Comparison of ENCODE assay signal across 15 cellular contexts in genomic region chr1:67274623-67275325, GRCh38. TPM values are rescaled to one million over a fixed set of nuclear protein-coding genes. Genes with fewer than 3 reads are reported as not detected.
DNase-seq lines count a peak whose midpoint lies in the region; ATAC-seq lines count a peak whose summit lies in the region.
"Had no signal": no experiment of that assay in that cellular context is flagged by ENCODE, and none has a peak within 500 bp of the region (broad histone marks: within the 10 kb centered on the region; RNA-seq: fewer than 3 reads in every experiment).

No MANE protein-coding gene starts in this region.

- H3K9me3 Mint-ChIP-seq in activated T-cell treated with anti-CD3 and anti-CD28 coated beads, Interleukin-2, amount 50 U/mL, for 4 hours: peaks cover 10% of the 10 kb centered on the region
- H3K9me3 Mint-ChIP-seq in T-cell: peaks cover 5 to 11% (median 9%) of the 10 kb centered on the region in 3 donors

- ATAC-seq in activated T-cell treated with anti-CD3 and anti-CD28 coated beads, Interleukin-2, amount 50 U/mL, for 4 hours: peak; percentile 93 to 96
- ATAC-seq in GM21737 (IDR thresholded peaks at IDR 0.05; ENCODE audit: unreplicated experiment) (peak; percentile 50), T-cell (replicated peaks in 1 of 4) (peak; percentile 23 to 96 (median 58)), GM19023 (IDR thresholded peaks at IDR 0.05; ENCODE audit: unreplicated experiment) (no peak)
- ATAC-seq: sciatic nerve had no signal

- POLR2A ChIA-PET in T-cell (lab: Charles Lee): interaction anchor here (0.6 kb wide), 2 partner anchors 13 to 25 kb away, joined by 3 read pairs; no protein-coding TSS in a partner anchor

- CTCF ChIA-PET in T-cell (lab: Charles Lee): interaction anchor here in 1 of 2 donors (0.6 to 0.8 kb wide), 2 partner anchors 42 to 58 kb away, joined by 3 read pairs; no protein-coding TSS in a partner anchor

- H3K4me3 Mint-ChIP-seq in activated T-cell treated with anti-CD3 and anti-CD28 coated beads, Interleukin-2, amount 50 U/mL, for 4 hours: no peak overlapping the region
- no peak overlapping the region for H3K4me3 Mint-ChIP-seq in T-cell
- H3K4me3 Mint-ChIP-seq: type B pancreatic cell had no signal

- H3K27me3 Mint-ChIP-seq in activated T-cell treated with anti-CD3 and anti-CD28 coated beads, Interleukin-2, amount 50 U/mL, for 4 hours (ENCODE audit: low read depth): no peaks in the 10 kb centered on the region
- no peaks in the 10 kb centered on the region for H3K27me3 Mint-ChIP-seq in T-cell
- H3K27me3 Mint-ChIP-seq: type B pancreatic cell had no signal

- no peak for DNase-seq in activated T-cell treated with anti-CD3 and anti-CD28 coated beads, Interleukin-2, amount 50 U/mL, for 4 hours
- DNase-seq in activated T-cell treated with anti-CD3 and anti-CD28 coated beads, Interleukin-2, amount 50 U/mL, for 1 hour: no peak
- DNase-seq in T-cell (peak in 2 of 34 experiments; percentile 5 to 18), medulla oblongata (ENCODE audit: extremely low spot score) (no peak), NCI-H69 (lab: John Stamatoyannopoulos, UW) (no peak)
- peak; percentile 26 for DNase-seq in stimulated activated CD4-positive, alpha-beta T cell treated with anti-CD3 and anti-CD28 coated beads, Interleukin-2, amount 100 ng/mL, for 24 hours
- DNase-seq: anterior cingulate cortex, DMS53, NCI-H1092 treated with DMSO at 0.1 percent for 48 hours had no signal

- no peak overlapping the region for H3K27ac Mint-ChIP-seq in T-cell
- H3K27ac Mint-ChIP-seq: type B pancreatic cell had no signal

- peaks cover 31% of the 10 kb centered on the region for H3K4me1 Mint-ChIP-seq in activated T-cell treated with anti-CD3 and anti-CD28 coated beads, Interleukin-2, amount 50 U/mL, for 4 hours (ENCODE audit: low read depth)
- H3K4me1 Mint-ChIP-seq in T-cell: peaks cover 0 to 12% (median 10%) of the 10 kb centered on the region in 3 donors

- H3K36me3 Mint-ChIP-seq in activated T-cell treated with anti-CD3 and anti-CD28 coated beads, Interleukin-2, amount 50 U/mL, for 4 hours (ENCODE audit: insufficient read depth): peaks cover 12% of the 10 kb centered on the region
- H3K36me3 Mint-ChIP-seq in T-cell: no peaks in the 10 kb centered on the region
- H3K36me3 Mint-ChIP-seq: type B pancreatic cell had no signal

RNA-seq across cellular contexts. Expression of gene IL12RB2, which starts 32.9 kb away (rescaled TPM):
- 10 to 100 TPM; 75.9 to 87.4 (median 81.2) TPM for total RNA-seq in activated T-cell treated with anti-CD3 and anti-CD28 coated beads, Interleukin-2, amount 50 U/mL, for 4 hours
- 1 to 10 TPM; 1.3 to 3.5 (median 2.9) TPM for total RNA-seq in T-cell
- total RNA-seq: HT-29, SJSA1 had no signal

Comparison
In these comparisons a context has a peak if more than half of its experiments do, and no peak if none do; other contexts are left out.
1. DNase-seq: peak in stimulated activated CD4-positive, alpha-beta T cell treated with anti-CD3 and anti-CD28 coated beads, Interleukin-2, amount 100 ng/mL, for 24 hours (2 of 2); none in activated T-cell treated with anti-CD3 and anti-CD28 coated beads, Interleukin-2, amount 50 U/mL, for 4 hours (single experiment), activated T-cell treated with anti-CD3 and anti-CD28 coated beads, Interleukin-2, amount 50 U/mL, for 1 hour (single experiment), medulla oblongata (single experiment) and NCI-H69 (single experiment).
2. RNA of gene IL12RB2, which starts 32.9 kb away (total RNA-seq): 75.9 to 87.4 TPM in activated T-cell treated with anti-CD3 and anti-CD28 coated beads, Interleukin-2, amount 50 U/mL, for 4 hours; 1.3 to 3.5 TPM in T-cell; every median in the first group is over 10 times any median in the second.